In genomic region chr2:231527091-231527395, GRCh38 we compare ENCODE assay signal across 20 cellular contexts. TPM values are rescaled to one million over a fixed set of nuclear protein-coding genes. Genes with fewer than 3 reads are reported as not detected.
"Had no signal": no experiment of that assay in that cellular context is flagged by ENCODE, and none has a peak within 500 bp of the region (broad histone marks: within the 10 kb centered on the region; RNA-seq: fewer than 3 reads in every experiment).

No MANE protein-coding gene starts in this region.

- H3K27ac ChIP-seq: breast epithelium, coronary artery, esophagus squamous epithelium, gastrocnemius medialis, testis, vagina had no signal

- H3K9me3 ChIP-seq: breast epithelium, esophagus squamous epithelium, gastrocnemius medialis, testis, vagina had no signal

- H3K4me3 Mint-ChIP-seq: activated CD4-positive, alpha-beta memory T cell treated with anti-CD3 and anti-CD28 coated beads for 36 hours; memory B cell had no signal

- ATAC-seq: gastrocnemius medialis, left cardiac atrium had no signal

- H3K4me1 ChIP-seq: gastrocnemius medialis had no signal

- H3K4me3 ChIP-seq: breast epithelium, coronary artery, esophagus squamous epithelium, gastrocnemius medialis, testis, vagina had no signal

- H3K36me3 ChIP-seq: breast epithelium, esophagus squamous epithelium, gastrocnemius medialis, vagina had no signal

- H3K27ac Mint-ChIP-seq: activated CD4-positive, alpha-beta memory T cell treated with anti-CD3 and anti-CD28 coated beads for 36 hours; memory B cell; progenitor cell of endocrine pancreas had no signal

- H3K9me3 Mint-ChIP-seq: activated CD4-positive, alpha-beta memory T cell treated with anti-CD3 and anti-CD28 coated beads for 36 hours; memory B cell had no signal

- DNase-seq: activated CD4-positive, alpha-beta memory T cell treated with anti-CD3 and anti-CD28 coated beads for 36 hours; activated CD4-positive, alpha-beta T cell treated with anti-CD3 and anti-CD28 coated beads for 48 hours; activated naive CD4-positive, alpha-beta T cell treated with anti-CD3 and anti-CD28 coated beads, Interleukin-2, amount 50 U/mL, for 16 hours; esophagus squamous epithelium; gastrocnemius medialis; hippocampal formation; islet precursor cell; left cardiac atrium; retina; stimulated activated CD4-positive, alpha-beta T cell treated with anti-CD3 and anti-CD28 coated beads, Interleukin-4, amount 100 ng/mL, for 1 hour; stimulated activated naive CD4-positive, alpha-beta T cell; testis; trophoblast cell had no signal

- H3K36me3 Mint-ChIP-seq: activated CD4-positive, alpha-beta memory T cell treated with anti-CD3 and anti-CD28 coated beads for 36 hours; memory B cell had no signal

- H3K27me3 ChIP-seq: testis had no signal

RNA-seq across cellular contexts. Expression of gene NMUR1, which starts 3.2 kb away (rescaled TPM):
- total RNA-seq: myocyte, progenitor cell of endocrine pancreas, vagina had no signal
- polyA plus RNA-seq: neural cell had no signal
